In genomic region chr12:104593482-104593881, GRCh38 we compare ENCODE assay signal across 22 cellular contexts.
DNase-seq lines count a peak whose midpoint lies in the region; ATAC-seq, FAIRE-seq and TF ChIP-seq lines count a peak whose summit lies in the region.
"Had no signal": no experiment of that assay in that cellular context is flagged by ENCODE, and none has a peak within 500 bp of the region (broad histone marks: within the 10 kb centered on the region; RNA-seq: fewer than 3 reads in every experiment).

No MANE protein-coding gene starts in this region.

- peaks cover 4% of the 10 kb centered on the region; the same call in 1 of the 2 replicates for H4K20me1 ChIP-seq in K562 (replicated peaks; ENCODE audit: control insufficient read depth, insufficient read depth, low read length)

- TF ChIP-seq EP300 in K562 (IDR thresholded peaks at IDR 0.05; ENCODE audit: low read length): peak; percentile 10; the same call in 1 of the 2 replicates

- no peak overlapping the region for H2BK12ac ChIP-seq in mesenchymal stem cell (ENCODE audit: low read length in 2 of 2)

- no peak overlapping the region for H2AFZ ChIP-seq in K562 (ENCODE audit: low read depth, low read length)
- no peak overlapping the region for H2AFZ ChIP-seq in mesenchymal stem cell (ENCODE audit: low read depth, low read length)

- H3K14ac ChIP-seq in mesenchymal stem cell (ENCODE audit: low read length in 2 of 2): no peak overlapping the region

- H3K36me3 ChIP-seq in CD8-positive, alpha-beta memory T cell (ENCODE audit: insufficient read depth, low read length): no peaks in the 10 kb centered on the region
- H3K36me3 ChIP-seq in K562 (ENCODE audit: control insufficient read depth, insufficient read depth, low read length): no peaks in the 10 kb centered on the region
- H3K36me3 ChIP-seq in mesenchymal stem cell (ENCODE audit: control insufficient read depth in 1 of 2, insufficient read depth in 2 of 2, low read depth in 1 of 2, low read length in 2 of 2): no peaks in the 10 kb centered on the region
- H3K36me3 ChIP-seq: HAP-1 had no signal

- FAIRE-seq in K562 (lab: Jason Lieb, UNC): peak; percentile 70
- FAIRE-seq: A204.1, GM12878, GM19239, HTR-8/SVneo had no signal

- no peaks in the 10 kb centered on the region for H3K27me3 Mint-ChIP-seq in CD8-positive, alpha-beta memory T cell
- H3K27me3 Mint-ChIP-seq in stimulated activated memory B cell treated with anti-CD40 and anti-IgM and Interleukin-4, amounts not matched to agents 10 μg/mL and 1 μg/mL and 100 μg/mL, for 72 hours: no peaks in the 10 kb centered on the region
- H3K27me3 Mint-ChIP-seq: CD4-positive, alpha-beta memory T cell had no signal

- no peaks in the 10 kb centered on the region for H3K27me3 ChIP-seq in CD8-positive, alpha-beta memory T cell (ENCODE audit: insufficient read depth, low read length, poor library complexity, severe bottlenecking)
- H3K27me3 ChIP-seq in K562 (ENCODE audit: control insufficient read depth in 2 of 2, insufficient read depth in 2 of 2, low read length in 2 of 2) (no peaks in the 10 kb centered on the region), mesenchymal stem cell (ENCODE audit: control insufficient read depth in 1 of 2, insufficient read depth in 1 of 2, low read length in 2 of 2) (peaks cover 0 to 11% of the 10 kb centered on the region in 2 experiments)

- H3K9ac ChIP-seq in K562 (ENCODE audit: insufficient read depth in 1 of 2, low read depth in 2 of 2, low read length in 2 of 2) (no peak overlapping the region; a peak in 1 of 4 replicates), mesenchymal stem cell (ENCODE audit: low read length) (no peak overlapping the region)

- H3K4me1 Mint-ChIP-seq in CD8-positive, alpha-beta memory T cell: peaks cover 52 to 87% (median 86%) of the 10 kb centered on the region in 3 donors
- peaks cover 83% of the 10 kb centered on the region for H3K4me1 Mint-ChIP-seq in stimulated activated memory B cell treated with anti-CD40 and anti-IgM and Interleukin-4, amounts not matched to agents 10 μg/mL and 1 μg/mL and 100 μg/mL, for 72 hours

- WGBS in K562 (ENCODE audit: insufficient coverage, low coverage, missing lambda C conversion rate): 36% methylated on average over 5 of the region's 5 CpGs
- 96% methylated on average over 4 of the region's 5 CpGs for WGBS in mesenchymal stem cell

- no peak for TF ChIP-seq CTCF in K562 (IDR thresholded peaks at IDR 0.05 in 2 of 3, conservative IDR thresholded peaks at IDR 0.05 in 1 of 3; ENCODE audit: insufficient read depth in 2 of 3, low read depth in 1 of 3, low read length in 3 of 3)

- no peak for TF ChIP-seq RAD21 in K562 (CRISPR knock-in tag; conservative IDR thresholded peaks at IDR 0.05 in 1 of 2, IDR thresholded peaks at IDR 0.05 in 1 of 2)

- H3K79me1 ChIP-seq in mesenchymal stem cell (replicated peaks; ENCODE audit: low read length, poor library complexity, severe bottlenecking): no peaks in the 10 kb centered on the region

- H3K36me3 Mint-ChIP-seq in CD8-positive, alpha-beta memory T cell: peaks cover 0 to 4% (median 2%) of the 10 kb centered on the region in 3 donors
- peaks cover 24% of the 10 kb centered on the region for H3K36me3 Mint-ChIP-seq in stimulated activated memory B cell treated with anti-CD40 and anti-IgM and Interleukin-4, amounts not matched to agents 10 μg/mL and 1 μg/mL and 100 μg/mL, for 72 hours

- no peak overlapping the region for H2BK5ac ChIP-seq in mesenchymal stem cell (ENCODE audit: low read depth, low read length, poor library complexity, severe bottlenecking)

- TF ChIP-seq POLR2A in K562 (conservative IDR thresholded peaks at IDR 0.05): no peak

- POLR2A ChIA-PET in CD8-positive, alpha-beta memory T cell (lab: Charles Lee): no interaction called here
- POLR2A ChIA-PET in K562 (lab: Yijun Ruan, JAX): interaction anchor here (1.1 kb wide), 1 partner anchor 11 kb away, joined by 4 read pairs; no protein-coding TSS in a partner anchor

- peak overlapping the region in 5 of 8 donors; percentile 13 to 65 (median 39) for H3K27ac Mint-ChIP-seq in CD8-positive, alpha-beta memory T cell
- H3K27ac Mint-ChIP-seq in stimulated activated memory B cell treated with anti-CD40 and anti-IgM and Interleukin-4, amounts not matched to agents 10 μg/mL and 1 μg/mL and 100 μg/mL, for 72 hours: peak overlapping the region; percentile 46

- H3K9me3 ChIP-seq in CD8-positive, alpha-beta memory T cell (ENCODE audit: low read length): no peaks in the 10 kb centered on the region
- H3K9me3 ChIP-seq in K562 (replicated peaks; ENCODE audit: control insufficient read depth, insufficient read depth, low read depth, low read length) (no peaks in the 10 kb centered on the region), mesenchymal stem cell (ENCODE audit: control insufficient read depth, low read length) (no peaks in the 10 kb centered on the region)
- H3K9me3 ChIP-seq: HAP-1 had no signal

- H3K4me1 ChIP-seq in CD8-positive, alpha-beta memory T cell (ENCODE audit: insufficient read depth, low read length): no peaks in the 10 kb centered on the region
- H3K4me1 ChIP-seq in K562 (replicated peaks in 1 of 2; ENCODE audit: control insufficient read depth in 2 of 2, insufficient read depth in 2 of 2, low read length in 2 of 2): peaks cover 9 to 54% of the 10 kb centered on the region in 2 experiments
- H3K4me1 ChIP-seq in mesenchymal stem cell (ENCODE audit: control insufficient read depth, insufficient read depth, low read depth, low read length): peaks cover 3% of the 10 kb centered on the region
- H3K4me1 ChIP-seq: HAP-1 had no signal

- H2BK120ac ChIP-seq in mesenchymal stem cell (ENCODE audit: low read depth, low read length): no peak overlapping the region

- H3K9me3 Mint-ChIP-seq in CD8-positive, alpha-beta memory T cell: no peaks in the 10 kb centered on the region
- peaks cover 3% of the 10 kb centered on the region for H3K9me3 Mint-ChIP-seq in stimulated activated memory B cell treated with anti-CD40 and anti-IgM and Interleukin-4, amounts not matched to agents 10 μg/mL and 1 μg/mL and 100 μg/mL, for 72 hours
- H3K9me3 Mint-ChIP-seq: CD4-positive, alpha-beta memory T cell had no signal

- no peak overlapping the region for H3K18ac ChIP-seq in mesenchymal stem cell (ENCODE audit: low read depth in 1 of 2, low read length in 2 of 2)

- no peaks in the 10 kb centered on the region for H3K9me1 ChIP-seq in K562 (ENCODE audit: control insufficient read depth, insufficient read depth, low read length)

- no peak overlapping the region for H3K4ac ChIP-seq in mesenchymal stem cell (ENCODE audit: low read depth in 1 of 2, low read length in 2 of 2)

- H3K4me3 Mint-ChIP-seq in CD8-positive, alpha-beta memory T cell: no peak overlapping the region
- no peak overlapping the region for H3K4me3 Mint-ChIP-seq in stimulated activated memory B cell treated with anti-CD40 and anti-IgM and Interleukin-4, amounts not matched to agents 10 μg/mL and 1 μg/mL and 100 μg/mL, for 72 hours

- H3K79me2 ChIP-seq in K562 (ENCODE audit: control insufficient read depth, insufficient read depth, low read length): peaks cover 59% of the 10 kb centered on the region

- BruUV-seq in K562 (replicated peaks; lab: Mats Ljungman, UMichigan): no TSS peak

- peak overlapping the region; percentile 57 for H4K8ac ChIP-seq in mesenchymal stem cell (ENCODE audit: low read length)

- no peak overlapping the region for H3K4me3 ChIP-seq in CD8-positive, alpha-beta memory T cell (ENCODE audit: low read length)
- H3K4me3 ChIP-seq in K562: no peak overlapping the region
- H3K4me3 ChIP-seq in mesenchymal stem cell (ENCODE audit: insufficient read depth in 1 of 2, low read depth in 1 of 2, low read length in 2 of 2): no peak overlapping the region
- H3K4me3 ChIP-seq: GM12878, HAP-1 had no signal

- peak overlapping the region; percentile 27 for H3K4me2 ChIP-seq in K562 (ENCODE audit: insufficient read depth, low read length)
- H3K4me2 ChIP-seq in mesenchymal stem cell (ENCODE audit: low read length, poor library complexity, severe bottlenecking): no peak overlapping the region

- intact Hi-C loops in K562 (cut with micrococcal nuclease): no loop called here

- peak overlapping the region; percentile 38 for H2BK15ac ChIP-seq in mesenchymal stem cell (ENCODE audit: low read depth, poor library complexity, severe bottlenecking)

- no peak overlapping the region for H2AK5ac ChIP-seq in mesenchymal stem cell (ENCODE audit: low read length, severe bottlenecking)

- ATAC-seq in K562: no peak
- ATAC-seq in stimulated activated memory B cell treated with anti-CD40 and anti-IgM and Interleukin-4, amounts not matched to agents 10 μg/mL and 1 μg/mL and 100 μg/mL, for 72 hours: no peak
- ATAC-seq in GM18517 (IDR thresholded peaks at IDR 0.05; ENCODE audit: unreplicated experiment): no peak
- ATAC-seq: GM12878 had no signal

- in situ Hi-C loops in K562 (cut with MboI): no loop called here

- H4K91ac ChIP-seq in mesenchymal stem cell (ENCODE audit: low read length): no peak overlapping the region

- H3K23ac ChIP-seq in mesenchymal stem cell (ENCODE audit: low read length in 2 of 2): no peak overlapping the region

- CTCF ChIA-PET in CD8-positive, alpha-beta memory T cell (lab: Charles Lee): interaction anchor here (0.7 kb wide), 1 partner anchor 366 kb away, joined by 3 read pairs; no protein-coding TSS in a partner anchor
- CTCF ChIA-PET in K562 (lab: Yijun Ruan, JAX; ENCODE audit: low intra/inter-chr PET ratio): no interaction called here

- no peak for DNase-seq in CD8-positive, alpha-beta memory T cell
- DNase-seq in K562 (ENCODE audit: extremely low read depth in 1 of 4, low spot score in 3 of 4): peak; percentile 53 to 67 (median 54)
- no peak for DNase-seq in mesenchymal stem cell
- DNase-seq in HK-2 (ENCODE audit: unreplicated experiment): no peak
- no peak for DNase-seq in activated effector memory CD4-positive, alpha-beta T cell treated with anti-CD3 and anti-CD28 coated beads, Interleukin-2, amount 50 U/mL, for 16 hours
- DNase-seq: ACHN; CD4-positive, alpha-beta memory T cell; COR-L47; DMS 273 treated with DMSO at 0.1 percent for 48 hours; DMS53; DND-41; EL; IMR-90; KBM-7 had no signal

- H3K27ac ChIP-seq in CD8-positive, alpha-beta memory T cell (ENCODE audit: low read depth, low read length): no peak overlapping the region
- H3K27ac ChIP-seq in K562 (ENCODE audit: extremely low read depth, low read depth, low read length) (0 out of 3 replicates have a peak overlapping the region, but pooled peaks have one; percentile 35), mesenchymal stem cell (ENCODE audit: low read length, poor library complexity, severe bottlenecking) (no peak overlapping the region)
- H3K27ac ChIP-seq: C4-2B had no signal

TF ChIP-seq in K562, 482 proteins besides CTCF, POLR2A, EP300 and RAD21 (continues in another document):
- TF ChIP-seq HSF4 (CRISPR knock-in tag; IDR thresholded peaks at IDR 0.05; ENCODE audit: borderline replicate concordance): no peak
- peak; percentile 94 for TF ChIP-seq ADNP (tag; IDR thresholded peaks at IDR 0.05)
- TF ChIP-seq ZKSCAN1 (IDR thresholded peaks at IDR 0.05; ENCODE audit: low read depth, low read length): no peak
- no peak for TF ChIP-seq RBBP5 (IDR thresholded peaks at IDR 0.05; ENCODE audit: borderline replicate concordance, insufficient read depth, low read length, poor library complexity, severe bottlenecking)
- no peak for TF ChIP-seq ZNF589 (CRISPR knock-in tag; IDR thresholded peaks at IDR 0.05; ENCODE audit: low read depth)
- peak; percentile 50 for TF ChIP-seq CBFA2T3 (IDR thresholded peaks at IDR 0.05)
- no peak for TF ChIP-seq FUS (optimal IDR thresholded peaks at IDR 0.05; ENCODE audit: low read depth, low read length)

Comparison
In these comparisons a context has a peak if more than half of its experiments do, and no peak if none do; other contexts are left out.
1. DNase-seq: peak in K562 (4 of 4); none in CD8-positive, alpha-beta memory T cell (0 of 5), mesenchymal stem cell (single experiment), HK-2 (single experiment) and activated effector memory CD4-positive, alpha-beta T cell treated with anti-CD3 and anti-CD28 coated beads, Interleukin-2, amount 50 U/mL, for 16 hours (single experiment).